ENCODE assay signal across 1 cellular context in genomic region chr17:7218166-7218565, GRCh38.
TF ChIP-seq lines count a peak whose summit lies in the region.

No MANE protein-coding gene starts in this region.

TF ChIP-seq in HepG2, 621 proteins besides CTCF, POLR2A, EP300 and RAD21:
- TF ChIP-seq AGO1 (IDR thresholded peaks at IDR 0.05; ENCODE audit: low read depth, low read length, poor library complexity, severe bottlenecking) (peak; percentile 31), ZNF652 (CRISPR knock-in tag; IDR thresholded peaks at IDR 0.05; ENCODE audit: borderline replicate concordance, low read depth) (no peak), ZNF609 (CRISPR knock-in tag; IDR thresholded peaks at IDR 0.05; ENCODE audit: borderline replicate concordance) (0 out of 2 replicates have a peak, but pooled peaks have one; percentile 10)
